In the genomic region with DNA sequence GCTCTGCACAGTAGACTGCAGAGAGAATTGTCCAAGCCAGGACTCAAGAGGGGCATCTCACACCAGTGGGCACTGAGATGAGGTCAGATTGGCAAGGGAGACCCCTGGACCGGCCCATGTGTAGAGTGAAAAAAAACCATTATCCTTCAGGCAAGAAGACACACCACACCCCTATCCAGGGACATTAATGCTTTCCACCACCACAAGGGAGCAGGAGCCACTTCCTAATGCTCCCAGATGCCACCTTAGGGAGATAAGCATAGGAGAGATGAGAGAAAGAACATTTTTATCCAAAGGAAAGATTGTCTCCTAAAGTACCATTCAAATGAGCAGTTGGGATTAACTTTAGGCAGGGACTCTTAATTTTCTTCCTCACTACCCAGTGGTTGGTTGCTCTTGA, we compare ENCODE assay signal across 29 cellular contexts.
"Had no signal": no experiment of that assay in that cellular context is flagged by ENCODE, and none has a peak within 500 bp of the region (broad histone marks: within the 10 kb centered on the region; RNA-seq: fewer than 3 reads in every experiment).

No MANE protein-coding gene starts in this region.

- H3K9ac ChIP-seq: parathyroid adenoma had no signal

- H3K4me2 ChIP-seq: smooth muscle cell had no signal

- H3K27ac Mint-ChIP-seq: activated naive CD4-positive, alpha-beta T cell treated with anti-CD3 and anti-CD28 coated beads, Interleukin-2, amount 10 ng/mL, durations not matched to agents 7 days and 5 days; activated naive CD8-positive, alpha-beta T cell treated with anti-CD3 and anti-CD28 coated beads, Interleukin-2, amount 10 ng/mL, durations not matched to agents 7 days and 5 days; activated T-cell treated with anti-CD3 and anti-CD28 coated beads, Interleukin-2, amount 50 U/mL, for 72 hours; dendritic cell treated with granulocyte-macrophage colony-stimulating factor and Interleukin-4, amounts not matched to agents 40 ng/mL and 50 ng/mL, for 4 days; naive thymus-derived CD4-positive, alpha-beta T cell; stimulated activated naive B cell treated with anti-CD40 and anti-IgM and Interleukin-4, amounts not matched to agents 10 μg/mL and 1 μg/mL and 100 μg/mL, for 72 hours; T-cell had no signal

- DNase-seq: activated CD4-positive, alpha-beta T cell treated with anti-CD3 and anti-CD28 coated beads for 4 hours; activated CD4-positive, alpha-beta T cell treated with anti-CD3 and anti-CD28 coated beads, Interleukin-2, amount 50 U/mL, for 4 hours; activated effector memory CD4-positive, alpha-beta T cell treated with Interleukin-2 at 50 U/mL for 16 hours; activated naive CD4-positive, alpha-beta T cell treated with anti-CD3 and anti-CD28 coated beads, Interleukin-2, amount 10 ng/mL, durations not matched to agents 7 days and 5 days; activated naive CD8-positive, alpha-beta T cell treated with anti-CD3 and anti-CD28 coated beads, Interleukin-2, amount 10 ng/mL, durations not matched to agents 7 days and 5 days; activated T-cell treated with anti-CD3 and anti-CD28 coated beads for 4 hours; activated T-cell treated with anti-CD3 and anti-CD28 coated beads, Interleukin-2, amount 50 U/mL, for 72 hours; central memory CD4-positive, alpha-beta T cell; head of caudate nucleus; hippocampal formation; left cardiac atrium; left ventricle myocardium superior; mammary epithelial cell; midbrain; naive thymus-derived CD4-positive, alpha-beta T cell; nucleus accumbens; stimulated activated CD4-positive, alpha-beta T cell treated with anti-CD3 and anti-CD28 coated beads, Interleukin-1b, Interleukin-23, amount 100 ng/mL, for 48 hours; stimulated activated naive B cell treated with anti-CD40 and anti-IgM and Interleukin-4, amounts not matched to agents 10 μg/mL and 1 μg/mL and 100 μg/mL, for 72 hours; stomach; T-cell; tibial artery; upper lobe of right lung had no signal

- H3K27me3 Mint-ChIP-seq: activated naive CD4-positive, alpha-beta T cell treated with anti-CD3 and anti-CD28 coated beads, Interleukin-2, amount 10 ng/mL, durations not matched to agents 7 days and 5 days; brain; dendritic cell treated with granulocyte-macrophage colony-stimulating factor and Interleukin-4, amounts not matched to agents 40 ng/mL and 50 ng/mL, for 4 days; stimulated activated naive B cell treated with anti-CD40 and anti-IgM and Interleukin-4, amounts not matched to agents 10 μg/mL and 1 μg/mL and 100 μg/mL, for 72 hours; T-cell had no signal

- H3K9me3 Mint-ChIP-seq: activated naive CD4-positive, alpha-beta T cell treated with anti-CD3 and anti-CD28 coated beads, Interleukin-2, amount 10 ng/mL, durations not matched to agents 7 days and 5 days; activated naive CD8-positive, alpha-beta T cell treated with anti-CD3 and anti-CD28 coated beads, Interleukin-2, amount 10 ng/mL, durations not matched to agents 7 days and 5 days; activated T-cell treated with anti-CD3 and anti-CD28 coated beads, Interleukin-2, amount 50 U/mL, for 72 hours; dendritic cell treated with granulocyte-macrophage colony-stimulating factor and Interleukin-4, amounts not matched to agents 40 ng/mL and 50 ng/mL, for 4 days had no signal

- H3K9me3 ChIP-seq: ascending aorta, right atrium auricular region, stomach, tibial artery, upper lobe of right lung had no signal

- H3K27me3 ChIP-seq: ascending aorta, right atrium auricular region, stomach, tibial artery, upper lobe of right lung had no signal

- H3K27ac ChIP-seq: ascending aorta, epithelial cell of prostate, parathyroid adenoma, right atrium auricular region, stomach, tibial artery, upper lobe of right lung had no signal

- H3K4me3 ChIP-seq: ascending aorta, right atrium auricular region, smooth muscle cell, stomach, tibial artery, upper lobe of right lung had no signal

- H3K36me3 ChIP-seq: ascending aorta, right atrium auricular region, stomach, tibial artery, upper lobe of right lung had no signal

- H2AFZ ChIP-seq: parathyroid adenoma had no signal

- H3K4me1 ChIP-seq: ascending aorta, parathyroid adenoma, right atrium auricular region, stomach, tibial artery had no signal

- H3K4me3 Mint-ChIP-seq: activated naive CD4-positive, alpha-beta T cell treated with anti-CD3 and anti-CD28 coated beads, Interleukin-2, amount 10 ng/mL, durations not matched to agents 7 days and 5 days; activated naive CD8-positive, alpha-beta T cell treated with anti-CD3 and anti-CD28 coated beads, Interleukin-2, amount 10 ng/mL, durations not matched to agents 7 days and 5 days; activated T-cell treated with anti-CD3 and anti-CD28 coated beads, Interleukin-2, amount 50 U/mL, for 72 hours; brain; dendritic cell treated with granulocyte-macrophage colony-stimulating factor and Interleukin-4, amounts not matched to agents 40 ng/mL and 50 ng/mL, for 4 days; naive thymus-derived CD4-positive, alpha-beta T cell; stimulated activated naive B cell treated with anti-CD40 and anti-IgM and Interleukin-4, amounts not matched to agents 10 μg/mL and 1 μg/mL and 100 μg/mL, for 72 hours; T-cell had no signal

- H3K4me1 Mint-ChIP-seq: activated naive CD4-positive, alpha-beta T cell treated with anti-CD3 and anti-CD28 coated beads, Interleukin-2, amount 10 ng/mL, durations not matched to agents 7 days and 5 days; stimulated activated naive B cell treated with anti-CD40 and anti-IgM and Interleukin-4, amounts not matched to agents 10 μg/mL and 1 μg/mL and 100 μg/mL, for 72 hours had no signal

- H3K36me3 Mint-ChIP-seq: activated naive CD4-positive, alpha-beta T cell treated with anti-CD3 and anti-CD28 coated beads, Interleukin-2, amount 10 ng/mL, durations not matched to agents 7 days and 5 days; activated naive CD8-positive, alpha-beta T cell treated with anti-CD3 and anti-CD28 coated beads, Interleukin-2, amount 10 ng/mL, durations not matched to agents 7 days and 5 days; T-cell had no signal
